ENCODE assay signal across 33 cellular contexts in the genomic region with DNA sequence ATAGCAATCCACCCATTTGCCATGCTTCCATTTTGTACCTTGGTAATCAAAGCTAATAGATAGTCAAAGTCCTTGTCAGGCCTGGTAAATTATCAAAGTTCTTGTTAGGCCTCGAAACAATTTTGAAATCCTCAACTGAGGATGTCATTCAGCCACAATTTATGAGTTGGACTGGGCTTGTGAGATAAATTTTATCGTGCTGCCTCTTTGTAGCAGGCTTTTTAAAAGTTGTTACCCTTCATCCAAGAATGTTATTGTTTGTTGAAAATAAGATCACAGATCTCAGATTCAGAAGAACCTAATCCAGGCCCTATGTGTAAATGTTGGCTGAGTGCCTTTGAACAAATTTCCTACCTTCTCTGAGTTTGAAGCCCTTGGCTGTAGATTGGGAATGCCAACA.
DNase-seq lines count a peak whose midpoint lies in the region; ATAC-seq, FAIRE-seq and TF ChIP-seq lines count a peak whose summit lies in the region.
"Had no signal": no experiment of that assay in that cellular context is flagged by ENCODE, and none has a peak within 500 bp of the region (broad histone marks: within the 10 kb centered on the region; RNA-seq: fewer than 3 reads in every experiment).

No MANE protein-coding gene starts in this region.

- no peak overlapping the region for H3K23ac ChIP-seq in H1 (ENCODE audit: insufficient read length)

- H3K9me1 ChIP-seq in K562 (ENCODE audit: control insufficient read depth, insufficient read depth, low read length), result no peaks in the 10 kb centered on the region

- H2AK5ac ChIP-seq in H1 (ENCODE audit: low read depth, low read length), result no peak overlapping the region

- WGBS in K562 (ENCODE audit: insufficient coverage, low coverage, missing lambda C conversion rate), result 0% methylated on average over 2 of the region's 2 CpGs
- WGBS in H1 (ENCODE audit: extremely low coverage in 1 of 2, insufficient coverage in 1 of 2, insufficient read length in 1 of 2, insufficient replicate concordance in 2 of 2, low coverage in 1 of 2, low lambda C conversion rate in 2 of 2, missing lambda C conversion rate in 1 of 2), 2 experiments, result 86% methylated on average over 2 of the region's 2 CpGs; no CpG with 5 or more reads in 1 of the 2 experiments

- no peak overlapping the region for H3K18ac ChIP-seq in H1 (ENCODE audit: extremely low read depth, low read length)

- H2AFZ ChIP-seq in K562 (ENCODE audit: low read depth, low read length), result no peak overlapping the region
- no peak overlapping the region for H2AFZ ChIP-seq in H1 (ENCODE audit: low read length)

- no peak overlapping the region for H4K8ac ChIP-seq in H1 (ENCODE audit: extremely low read depth, insufficient read depth, low read length)

- FAIRE-seq in K562 (lab: Jason Lieb, UNC), result no peak
- no peak for FAIRE-seq in H1 (lab: Jason Lieb, UNC)
- FAIRE-seq: A204.1, A549, D721Med had no signal

- H3K27ac ChIP-seq in K562 (ENCODE audit: extremely low read depth, low read depth, low read length) (no peak overlapping the region), H1 (ENCODE audit: low read depth, low read length) (no peak overlapping the region)
- H3K27ac ChIP-seq: 22Rv1; A549; BLaER1; BLaER1 treated with 17β-estradiol and CSF1 and Interleukin-3, amounts not matched to agents 10 nM and 100 nM; C4-2B had no signal

- TF ChIP-seq RAD21 in K562 (CRISPR knock-in tag; conservative IDR thresholded peaks at IDR 0.05 in 1 of 2, IDR thresholded peaks at IDR 0.05 in 1 of 2), result no peak
- TF ChIP-seq RAD21 in H1 (IDR thresholded peaks at IDR 0.05 in 1 of 2, conservative IDR thresholded peaks at IDR 0.05 in 1 of 2; ENCODE audit: low read depth in 2 of 2, low read length in 2 of 2), result no peak

- H2BK15ac ChIP-seq in H1 (ENCODE audit: low read length), result no peak overlapping the region

- intact Hi-C loops in K562 (cut with micrococcal nuclease), result no loop called here

- H3K56ac ChIP-seq in H1 (replicated peaks; ENCODE audit: insufficient read length, low read depth, low read length), result no peak overlapping the region

- no peak overlapping the region for H2BK120ac ChIP-seq in H1 (replicated peaks; ENCODE audit: low read depth, low read length)

- ATAC-seq in K562, result no peak
- no peak for ATAC-seq in GM21619 (IDR thresholded peaks at IDR 0.05; ENCODE audit: unreplicated experiment)
- no peak for ATAC-seq in GM18519 (IDR thresholded peaks at IDR 0.05; ENCODE audit: low FRiP score, unreplicated experiment)
- ATAC-seq: A549; CD8-positive, alpha-beta T cell had no signal

- TF ChIP-seq CTCF in K562 (IDR thresholded peaks at IDR 0.05 in 2 of 3, conservative IDR thresholded peaks at IDR 0.05 in 1 of 3; ENCODE audit: insufficient read depth in 2 of 3, low read depth in 1 of 3, low read length in 3 of 3), result no peak
- TF ChIP-seq CTCF in H1 (IDR thresholded peaks at IDR 0.05; ENCODE audit: control extremely low read depth in 1 of 3, insufficient read depth in 1 of 3, low read depth in 1 of 3, low read length in 3 of 3), result no peak

- H2BK12ac ChIP-seq in H1 (ENCODE audit: low read depth, low read length), result no peak overlapping the region

- no peak overlapping the region for H4K91ac ChIP-seq in H1 (replicated peaks; ENCODE audit: insufficient read length, low read length)

- H3K4me1 ChIP-seq in K562 (replicated peaks in 1 of 2; ENCODE audit: control insufficient read depth in 2 of 2, insufficient read depth in 2 of 2, low read length in 2 of 2) (peaks cover 4 to 28% of the 10 kb centered on the region in 2 experiments), H1 (replicated peaks in 1 of 4; ENCODE audit: control insufficient read depth in 3 of 4, insufficient read depth in 4 of 4, low read length in 3 of 4) (peaks cover 6 to 19% (median 11%) of the 10 kb centered on the region in 4 experiments; a peak in 6 of 7 replicates)
- H3K4me1 ChIP-seq: A549, Caco-2 had no signal

- CTCF ChIA-PET in K562 (lab: Yijun Ruan, JAX; ENCODE audit: low intra/inter-chr PET ratio) (interaction anchor here (0.6 kb wide), 1 partner anchor 833 kb away, joined by 3 read pairs; no protein-coding TSS in a partner anchor), H1 (lab: Charles Lee; ENCODE audit: partially characterized antibody) (interaction anchor here (1.4 to 2.4 kb wide), 2 partner anchors 14 to 23 kb away, joined by 6 read pairs; no protein-coding TSS in a partner anchor)

- H3K14ac ChIP-seq in H1 (ENCODE audit: insufficient read length), result no peak overlapping the region

- TF ChIP-seq POLR2A in K562 (conservative IDR thresholded peaks at IDR 0.05), result no peak
- no peak for TF ChIP-seq POLR2A in H1 (IDR thresholded peaks at IDR 0.05; ENCODE audit: control extremely low read depth in 1 of 2, low read depth in 2 of 2, low read length in 2 of 2)

- TF ChIP-seq EP300 in K562 (IDR thresholded peaks at IDR 0.05; ENCODE audit: low read length) (peak; percentile 77), H1 (IDR thresholded peaks at IDR 0.05; ENCODE audit: borderline replicate concordance in 1 of 2, low read depth in 2 of 2, low read length in 2 of 2) (no peak)

- DNase-seq in OCI-M1 (lab: John Stamatoyannopoulos, UW) (peak; percentile 0), K562 (ENCODE audit: extremely low read depth in 1 of 4, low spot score in 3 of 4) (no peak), H1 (ENCODE audit: low read depth in 1 of 2, low spot score in 2 of 2) (no peak), GDM1 (lab: John Stamatoyannopoulos, UW) (no peak)
- DNase-seq: 8988T; ACHN; AML-193; BE2C; C1 segment of cervical spinal cord; Caco-2; Calu3; CD4-positive, alpha-beta memory T cell; CD4-positive, alpha-beta T cell; CD4-positive, CD25-positive, alpha-beta regulatory T cell; CD8-positive, alpha-beta memory T cell; CD8-positive, alpha-beta T cell; COR-L47; DMS 273 treated with DMSO at 0.1 percent for 48 hours; DMS153; DMS53; DMS79; DMS79 treated with DMSO at 0.1 percent for 48 hours; DND-41; EL had no signal

- BruUV-seq in K562 (replicated peaks; lab: Mats Ljungman, UMichigan), result no TSS peak

- H4K5ac ChIP-seq in H1 (ENCODE audit: insufficient read length, low read depth, low read length), result no peak overlapping the region

- 0 out of 2 replicates have a peak overlapping the region, but pooled peaks have one; percentile 9 for H2BK20ac ChIP-seq in H1 (ENCODE audit: low read length)

- in situ Hi-C loops in K562 (cut with MboI), result no loop called here

- no peak overlapping the region for H3K4ac ChIP-seq in H1 (replicated peaks; ENCODE audit: insufficient read length, low read depth, low read length)

- H4K20me1 ChIP-seq in K562 (replicated peaks; ENCODE audit: control insufficient read depth, insufficient read depth, low read length) (no peaks in the 10 kb centered on the region), H1 (replicated peaks in 1 of 2; ENCODE audit: control insufficient read depth in 1 of 2, insufficient read depth in 2 of 2, low read length in 2 of 2) (no peaks in the 10 kb centered on the region)
- H4K20me1 ChIP-seq: BLaER1; BLaER1 treated with 17β-estradiol and CSF1 and Interleukin-3, amounts not matched to agents 10 nM and 100 nM had no signal

- no peak overlapping the region for H3K4me2 ChIP-seq in K562 (ENCODE audit: insufficient read depth, low read length)
- H3K4me2 ChIP-seq in H1 (ENCODE audit: insufficient read depth in 1 of 2, low read depth in 2 of 2, low read length in 2 of 2), result no peak overlapping the region
- H3K4me2 ChIP-seq: A549, BLaER1 had no signal

- H3K9ac ChIP-seq in K562 (ENCODE audit: insufficient read depth in 1 of 2, low read depth in 2 of 2, low read length in 2 of 2), result no peak overlapping the region
- H3K9ac ChIP-seq in H1 (replicated peaks in 1 of 4; ENCODE audit: extremely low read depth in 1 of 4, low read depth in 3 of 4, low read length in 3 of 4), result no peak overlapping the region
- H3K9ac ChIP-seq: BLaER1; BLaER1 treated with 17β-estradiol and CSF1 and Interleukin-3, amounts not matched to agents 10 nM and 100 nM had no signal

- POLR2A ChIA-PET in K562 (lab: Yijun Ruan, JAX) (no interaction called here), H1 (lab: Charles Lee; ENCODE audit: partially characterized antibody) (no interaction called here)

- H3K9me3 ChIP-seq in K562 (replicated peaks; ENCODE audit: control insufficient read depth, insufficient read depth, low read depth, low read length) (no peaks in the 10 kb centered on the region), H1 (ENCODE audit: insufficient read depth in 2 of 2, low read depth in 1 of 2, low read length in 1 of 2) (0 out of 4 replicates have a peak, but pooled peaks cover 0 to 4% of the 10 kb centered on the region in 2 experiments)
- H3K9me3 ChIP-seq: A549, BE2C, BLaER1, Caco-2 had no signal

- H3K79me1 ChIP-seq in H1 (ENCODE audit: low read depth, low read length), result no peaks in the 10 kb centered on the region

- H3K79me2 ChIP-seq in K562 (ENCODE audit: control insufficient read depth, insufficient read depth, low read length), result no peaks in the 10 kb centered on the region
- no peaks in the 10 kb centered on the region for H3K79me2 ChIP-seq in H1 (ENCODE audit: control insufficient read depth in 1 of 2, insufficient read depth in 2 of 2, low read length in 2 of 2)

- H3K27me3 ChIP-seq in K562 (ENCODE audit: control insufficient read depth in 2 of 2, insufficient read depth in 2 of 2, low read length in 2 of 2), result peaks cover 0 to 13% of the 10 kb centered on the region in 2 experiments; a peak in 2 of 5 replicates
- no peaks in the 10 kb centered on the region for H3K27me3 ChIP-seq in H1 (replicated peaks in 1 of 4; ENCODE audit: control insufficient read depth in 3 of 4, extremely low read depth in 1 of 4, insufficient read depth in 3 of 4, low read length in 3 of 4)
- H3K27me3 ChIP-seq: BE2C, BLaER1 had no signal

- H2BK5ac ChIP-seq in H1 (ENCODE audit: low read depth, low read length), result no peak overlapping the region

- no peak overlapping the region for H3K4me3 ChIP-seq in K562
- no peak overlapping the region for H3K4me3 ChIP-seq in H1 (ENCODE audit: extremely low read depth in 1 of 4, insufficient read depth in 2 of 4, low read depth in 3 of 4, low read length in 4 of 4)
- H3K4me3 ChIP-seq: A549; BLaER1; BLaER1 treated with 17β-estradiol and CSF1 and Interleukin-3, amounts not matched to agents 10 nM and 100 nM had no signal

- H3K23me2 ChIP-seq in H1 (ENCODE audit: low read depth, low read length), result 0 out of 2 replicates have a peak, but pooled peaks cover 1% of the 10 kb centered on the region

- no peaks in the 10 kb centered on the region for H3K36me3 ChIP-seq in K562 (ENCODE audit: control insufficient read depth, insufficient read depth, low read length)
- H3K36me3 ChIP-seq in H1 (ENCODE audit: control insufficient read depth in 2 of 4, insufficient read depth in 4 of 4, low read length in 3 of 4), result no peaks in the 10 kb centered on the region
- H3K36me3 ChIP-seq: BE2C; BLaER1; BLaER1 treated with 17β-estradiol and CSF1 and Interleukin-3, amounts not matched to agents 10 nM and 100 nM had no signal

TF ChIP-seq in K562, 482 proteins besides CTCF, POLR2A, EP300 and RAD21 (continues in another document):
- TF ChIP-seq CCNT2 (IDR thresholded peaks at IDR 0.05; ENCODE audit: borderline replicate concordance, extremely low read depth, insufficient read length, low read depth, low read length), result peak; percentile 43

TF ChIP-seq in H1, 55 proteins besides CTCF, POLR2A, EP300 and RAD21 (continues in another document):
- TF ChIP-seq SP2 (IDR thresholded peaks at IDR 0.05; ENCODE audit: low read length) (no peak), BACH1 (IDR thresholded peaks at IDR 0.05; ENCODE audit: low read length) (no peak), NRF1 (IDR thresholded peaks at IDR 0.05; ENCODE audit: low read depth, low read length) (no peak)
